8 cellular contexts compared by ENCODE assay signal in the genomic region with DNA sequence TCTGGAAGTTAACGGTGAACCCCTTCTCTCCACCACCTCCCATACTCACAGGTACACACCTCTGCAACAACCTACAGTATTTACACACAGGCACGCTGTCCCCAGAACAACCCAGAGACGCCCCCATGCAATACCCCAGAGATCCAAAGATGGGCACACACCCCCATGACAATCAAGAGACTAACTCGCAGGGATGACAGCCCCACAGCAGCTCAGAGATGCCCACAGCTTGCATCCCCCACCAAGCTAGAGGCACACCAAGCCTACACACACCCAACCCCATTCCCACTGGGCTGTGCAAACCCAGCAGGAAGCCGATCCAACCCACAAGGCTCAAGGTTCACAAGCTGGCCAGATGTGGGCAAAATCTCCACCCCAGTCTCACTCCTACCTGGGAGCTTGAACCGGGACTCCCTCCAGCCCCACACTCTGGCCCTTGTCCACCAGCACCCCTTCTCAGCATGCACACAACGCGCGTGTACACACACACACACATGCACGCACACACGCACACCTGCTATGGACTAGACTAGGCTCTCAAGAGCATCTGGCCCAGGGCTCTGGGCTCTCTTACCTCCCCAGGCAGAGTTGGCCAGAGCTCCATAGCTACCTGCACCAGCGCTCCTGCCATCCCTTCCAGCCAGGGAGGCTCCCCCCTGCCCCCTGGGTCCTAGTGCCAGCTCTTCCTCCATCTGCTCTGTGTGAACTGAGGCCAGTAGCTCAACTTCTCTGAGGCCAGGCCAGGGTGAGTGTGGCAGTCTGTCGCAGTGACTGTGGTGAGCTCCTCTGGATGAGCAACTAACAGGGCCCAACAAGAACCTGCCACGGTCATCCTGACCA. TPM values are rescaled to one million over a fixed set of nuclear protein-coding genes. Genes with fewer than 3 reads are reported as not detected.
DNase-seq lines count a peak whose midpoint lies in the region; ATAC-seq and TF ChIP-seq lines count a peak whose summit lies in the region.

No MANE protein-coding gene starts in this region.

- intact Hi-C loops in Caco-2 (cut with micrococcal nuclease; ENCODE audit: unreplicated experiment): no loop called here

- H3K27ac Mint-ChIP-seq in Caco-2 (ENCODE audit: unreplicated experiment): peak overlapping the region; percentile 99
- peak overlapping the region; percentile 66 for H3K27ac Mint-ChIP-seq in stimulated activated memory B cell treated with anti-CD40 and anti-IgM and Interleukin-4, amounts not matched to agents 10 μg/mL and 1 μg/mL and 100 μg/mL, for 72 hours

- H3K4me3 ChIP-seq in Caco-2 (ENCODE audit: low read depth, low read length) (peak overlapping the region; percentile 88), WERI-Rb-1 (ENCODE audit: low read depth, low read length) (peak overlapping the region; percentile 40), iPS-15b (ENCODE audit: low read depth, low read length) (peak overlapping the region; percentile 68)

- H3K9me3 ChIP-seq in Caco-2 (no peaks in the 10 kb centered on the region), WERI-Rb-1 (ENCODE audit: severe bottlenecking) (no peaks in the 10 kb centered on the region), iPS-15b (ENCODE audit: control insufficient read depth, insufficient read depth, low read length) (no peaks in the 10 kb centered on the region)

- H3K27me3 ChIP-seq in Caco-2 (replicated peaks; ENCODE audit: control insufficient read depth, insufficient read depth, low read length): no peaks in the 10 kb centered on the region
- H3K27me3 ChIP-seq in WERI-Rb-1 (ENCODE audit: insufficient read depth, low read depth, severe bottlenecking): no peaks in the 10 kb centered on the region
- H3K27me3 ChIP-seq in iPS-15b (ENCODE audit: control insufficient read depth, insufficient read depth, low read length): peaks cover 12% of the 10 kb centered on the region

- H3K4me1 Mint-ChIP-seq in Caco-2 (ENCODE audit: low read depth, unreplicated experiment): peaks cover 67% of the 10 kb centered on the region
- H3K4me1 Mint-ChIP-seq in stimulated activated memory B cell treated with anti-CD40 and anti-IgM and Interleukin-4, amounts not matched to agents 10 μg/mL and 1 μg/mL and 100 μg/mL, for 72 hours: peaks cover 53% of the 10 kb centered on the region

- POLR2A ChIA-PET in Caco-2 (lab: Charles Lee): interaction anchor here (0.5 to 1.5 kb wide), 9 partner anchors 9 to 1848 kb away, joined by 3 to 7 read pairs (median 4); a partner anchor contains a TSS

- H3K4me3 Mint-ChIP-seq in Caco-2 (ENCODE audit: unreplicated experiment): peak overlapping the region; percentile 74
- peak overlapping the region; percentile 75 for H3K4me3 Mint-ChIP-seq in stimulated activated memory B cell treated with anti-CD40 and anti-IgM and Interleukin-4, amounts not matched to agents 10 μg/mL and 1 μg/mL and 100 μg/mL, for 72 hours

- BruUV-seq in Caco-2 (replicated peaks; lab: Mats Ljungman, UMichigan): TSS peak; percentile 16

- no peaks in the 10 kb centered on the region for H3K27me3 Mint-ChIP-seq in Caco-2 (ENCODE audit: insufficient read depth, unreplicated experiment)
- H3K27me3 Mint-ChIP-seq in stimulated activated memory B cell treated with anti-CD40 and anti-IgM and Interleukin-4, amounts not matched to agents 10 μg/mL and 1 μg/mL and 100 μg/mL, for 72 hours: no peaks in the 10 kb centered on the region

- peaks cover 20% of the 10 kb centered on the region for H3K36me3 ChIP-seq in Caco-2 (ENCODE audit: control insufficient read depth, insufficient read depth, low read length)
- peaks cover 3% of the 10 kb centered on the region; the same call in 1 of the 2 replicates for H3K36me3 ChIP-seq in WERI-Rb-1
- no peaks in the 10 kb centered on the region for H3K36me3 ChIP-seq in iPS-15b (ENCODE audit: control insufficient read depth, insufficient read depth, low read length)

- peak; percentile 60 to 79 for DNase-seq in Caco-2
- peak; percentile 70 for DNase-seq in WERI-Rb-1
- DNase-seq in NCI-H1048 (lab: John Stamatoyannopoulos, UW): no peak
- DNase-seq in stimulated activated CD8-positive, alpha-beta memory T cell treated with anti-CD3 and anti-CD28 coated beads, Interleukin-4, amount 100 ng/mL, for 48 hours: no peak
- no peak for DNase-seq in putamen (ENCODE audit: low spot score)

- CTCF ChIA-PET in Caco-2 (lab: Charles Lee): interaction anchor here (0.6 to 7.9 kb wide), 7 partner anchors 11 to 98 kb away, joined by 3 to 74 read pairs (median 3); a partner anchor contains a TSS

- H3K4me1 ChIP-seq in Caco-2 (peaks cover 85% of the 10 kb centered on the region), iPS-15b (ENCODE audit: control insufficient read depth, insufficient read depth, low read length) (peaks cover 6% of the 10 kb centered on the region)

- no peak overlapping the region for H3K27ac ChIP-seq in WERI-Rb-1

- H3K9me3 Mint-ChIP-seq in Caco-2 (ENCODE audit: unreplicated experiment): no peaks in the 10 kb centered on the region
- H3K9me3 Mint-ChIP-seq in stimulated activated memory B cell treated with anti-CD40 and anti-IgM and Interleukin-4, amounts not matched to agents 10 μg/mL and 1 μg/mL and 100 μg/mL, for 72 hours: no peaks in the 10 kb centered on the region

- peaks cover 42% of the 10 kb centered on the region for H3K36me3 Mint-ChIP-seq in Caco-2 (ENCODE audit: insufficient read depth, unreplicated experiment)
- H3K36me3 Mint-ChIP-seq in stimulated activated memory B cell treated with anti-CD40 and anti-IgM and Interleukin-4, amounts not matched to agents 10 μg/mL and 1 μg/mL and 100 μg/mL, for 72 hours: no peaks in the 10 kb centered on the region

- ATAC-seq in HG03354 (IDR thresholded peaks at IDR 0.05; ENCODE audit: poor library complexity, severe bottlenecking, unreplicated experiment): peak; percentile 24
- ATAC-seq in stimulated activated memory B cell treated with anti-CD40 and anti-IgM and Interleukin-4, amounts not matched to agents 10 μg/mL and 1 μg/mL and 100 μg/mL, for 72 hours: peak; percentile 31

- no peak overlapping the region for H3K9ac ChIP-seq in iPS-15b (ENCODE audit: low read depth, low read length)

- TF ChIP-seq CTCF in Caco-2 (IDR thresholded peaks at IDR 0.05; ENCODE audit: insufficient read depth in 1 of 2, low read depth in 1 of 2, low read length in 1 of 2, severe bottlenecking in 1 of 2, unreplicated experiment in 1 of 2): no peak
- TF ChIP-seq CTCF in WERI-Rb-1 (IDR thresholded peaks at IDR 0.05; ENCODE audit: low read depth, low read length): no peak

RNA-seq across cellular contexts. Expression of a gene that starts 11.5 kb away (rescaled TPM):
- total RNA-seq in Caco-2 (2022): 492 and 501 TPM in 2 replicates

RNA-seq across cellular contexts. Expression of a gene that starts 30.1 kb away (rescaled TPM):
- 87.1 and 102 TPM in 2 replicates for total RNA-seq in Caco-2 (2022)

RNA-seq across cellular contexts. Expression of a gene that starts 31.9 kb away (rescaled TPM):
- total RNA-seq in Caco-2 (2022): 19.3 and 25.0 TPM in 2 replicates

Comparison
In these comparisons a context has a peak if more than half of its experiments do, and no peak if none do; other contexts are left out.
1. DNase-seq: peak in Caco-2 (2 of 2) and WERI-Rb-1 (single experiment); none in NCI-H1048 (single experiment), stimulated activated CD8-positive, alpha-beta memory T cell treated with anti-CD3 and anti-CD28 coated beads, Interleukin-4, amount 100 ng/mL, for 48 hours (single experiment) and putamen (single experiment).
2. Peak in every context shown above with its lines, with median percentiles within 50 percentile points of each other: H3K4me3 ChIP-seq.